In the genomic region with DNA sequence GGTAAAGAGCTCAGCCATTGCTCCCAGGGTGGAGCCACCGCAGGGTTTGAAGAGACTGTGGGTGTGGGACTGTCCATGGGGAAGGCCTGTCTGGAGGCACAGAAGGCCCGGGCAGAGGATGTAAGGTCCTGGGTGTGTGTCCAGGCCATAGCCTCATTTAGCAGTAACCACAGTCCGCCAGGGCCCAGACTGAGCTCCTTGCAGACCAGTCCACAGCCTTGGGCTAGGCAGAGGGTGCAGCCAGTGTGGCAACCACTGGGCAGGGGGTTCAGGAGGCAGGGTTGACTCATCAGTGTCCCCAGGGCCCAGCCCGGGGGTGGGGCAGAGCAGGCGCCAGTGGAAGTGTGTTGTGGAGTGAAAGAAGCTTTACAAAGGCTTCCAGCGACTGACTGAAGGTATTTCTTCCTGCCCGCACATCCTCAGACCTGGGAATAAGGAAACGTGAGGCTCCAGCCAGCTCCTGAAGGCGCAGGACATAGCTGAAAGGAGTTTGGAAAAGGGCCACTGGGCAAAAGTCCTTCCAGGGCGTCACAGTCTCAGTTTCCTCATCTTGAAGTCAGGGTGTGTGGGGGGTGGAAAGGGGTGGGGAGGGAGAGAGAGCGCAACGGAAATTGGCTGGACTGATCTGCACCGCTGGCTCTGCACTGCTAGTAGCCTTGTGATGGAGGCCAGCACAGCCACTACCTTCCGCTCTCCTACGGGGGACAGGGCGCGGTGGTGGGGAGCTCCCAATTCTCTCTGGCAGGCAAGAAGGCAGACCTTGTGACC, we compare ENCODE assay signal across 7 cellular contexts. TPM values are rescaled to one million over a fixed set of nuclear protein-coding genes. Genes with fewer than 3 reads are reported as not detected.
DNase-seq lines count a peak whose midpoint lies in the region; ATAC-seq and TF ChIP-seq lines count a peak whose summit lies in the region.

No MANE protein-coding gene starts in this region.

- peaks cover 6% of the 10 kb centered on the region for H3K27me3 Mint-ChIP-seq in activated B cell treated with CpG ODN at 0.5 μM for 24 hours
- peaks cover 46% of the 10 kb centered on the region for H3K27me3 Mint-ChIP-seq in neural progenitor cell (ENCODE audit: insufficient read depth, low read depth)

- no peak overlapping the region for H3K27ac ChIP-seq in neural progenitor cell

- intact Hi-C loops in activated B cell treated with CpG ODN at 0.5 μM for 24 hours (cut with micrococcal nuclease): loop anchor here (2.0 to 10.0 kb wide), 2 partner anchors 339 to 439 kb away; no protein-coding TSS in a partner anchor

- peak overlapping the region; percentile 88 for H2AFZ ChIP-seq in neural progenitor cell (replicated peaks)

- H3F3A ChIP-seq in neural progenitor cell (ENCODE audit: low read depth): peaks cover 24% of the 10 kb centered on the region

- peak overlapping the region; percentile 95 for H3K27ac Mint-ChIP-seq in activated B cell treated with CpG ODN at 0.5 μM for 24 hours
- peak overlapping the region; percentile 39 for H3K27ac Mint-ChIP-seq in neural progenitor cell

- H3K9me3 Mint-ChIP-seq in activated B cell treated with CpG ODN at 0.5 μM for 24 hours (no peaks in the 10 kb centered on the region), neural progenitor cell (peaks cover 10% of the 10 kb centered on the region)

- H3K4me3 Mint-ChIP-seq in activated B cell treated with CpG ODN at 0.5 μM for 24 hours (peak overlapping the region; percentile 95), neural progenitor cell (peak overlapping the region; percentile 99)

- CTCF ChIA-PET in activated B cell treated with CpG ODN at 0.5 μM for 24 hours (lab: Charles Lee): interaction anchor here (1.2 to 4.7 kb wide), 2 partner anchors 26 to 342 kb away, joined by 3 to 49 read pairs; no protein-coding TSS in a partner anchor

- no peaks in the 10 kb centered on the region for H3K79me2 ChIP-seq in neural progenitor cell (ENCODE audit: low read depth)

- TF ChIP-seq CTCF in activated B cell treated with CpG ODN at 0.5 μM for 24 hours (IDR thresholded peaks at IDR 0.05): no peak
- no peak for TF ChIP-seq CTCF in neural progenitor cell (IDR thresholded peaks at IDR 0.05)

- H3K36me3 ChIP-seq in neural progenitor cell: no peaks in the 10 kb centered on the region

- peaks cover 11% of the 10 kb centered on the region for H3K27me3 ChIP-seq in neural progenitor cell

- ATAC-seq in GM18502 (IDR thresholded peaks at IDR 0.05; ENCODE audit: poor library complexity, unreplicated experiment) (peak; percentile 34), activated B cell treated with CpG ODN at 0.5 μM for 24 hours (ENCODE audit: low read depth) (peak; percentile 26)

- peak; percentile 76 for DNase-seq in HT-29 (ENCODE audit: low spot score)
- DNase-seq in activated B cell treated with CpG ODN at 0.5 μM for 24 hours: peak; percentile 52
- peak; percentile 39 for DNase-seq in fibroblast of the conjunctiva (ENCODE audit: low read depth)
- peak; percentile 68 for DNase-seq in neural progenitor cell (ENCODE audit: low spot score)
- DNase-seq in NK-92 treated with Interleukin-12 subunit alpha and Interleukin-12 subunit beta, amount 100 ng/mL, for 24 hours (lab: John Stamatoyannopoulos, UW): no peak
- DNase-seq in activated gamma-delta T cell treated with Interleukin-2 at 50 U/mL for 16 hours: no peak

- H3K4me1 ChIP-seq in neural progenitor cell: no peaks in the 10 kb centered on the region

- no peaks in the 10 kb centered on the region for H3K9me3 ChIP-seq in neural progenitor cell (ENCODE audit: low read depth)

- peaks cover 14% of the 10 kb centered on the region for H3K36me3 Mint-ChIP-seq in activated B cell treated with CpG ODN at 0.5 μM for 24 hours (ENCODE audit: low read depth)
- H3K36me3 Mint-ChIP-seq in neural progenitor cell: peaks cover 6% of the 10 kb centered on the region

- peak overlapping the region; percentile 97 for H3K4me2 ChIP-seq in neural progenitor cell

- peak overlapping the region; percentile 89 for H3K4me3 ChIP-seq in neural progenitor cell

- no peak overlapping the region for H3K9ac ChIP-seq in neural progenitor cell

- no peaks in the 10 kb centered on the region for H4K20me1 ChIP-seq in neural progenitor cell (ENCODE audit: low read depth)

- POLR2A ChIA-PET in activated B cell treated with CpG ODN at 0.5 μM for 24 hours (lab: Charles Lee): interaction anchor here (0.6 to 1.9 kb wide), 5 partner anchors 10 to 1282 kb away, joined by 5 to 7 read pairs (median 6); no protein-coding TSS in a partner anchor

- H3K4me1 Mint-ChIP-seq in activated B cell treated with CpG ODN at 0.5 μM for 24 hours: peaks cover 32% of the 10 kb centered on the region
- peaks cover 41% of the 10 kb centered on the region for H3K4me1 Mint-ChIP-seq in neural progenitor cell

RNA-seq across cellular contexts. Expression of a gene that starts 27.8 kb away (rescaled TPM):
- 67.7 and 78.8 TPM in 2 replicates for total RNA-seq in HT-29 (2014; rRNA removed; shearing (Covaris generic))
- total RNA-seq in activated B cell treated with CpG ODN at 0.5 μM for 24 hours: 0.16 and 0.37 TPM in 2 replicates
- 0.26 and 0.59 TPM in 2 replicates for total RNA-seq in neural progenitor cell (ENCODE audit: low replicate concordance)

Comparison
In these comparisons a context has a peak if more than half of its experiments do, and no peak if none do; other contexts are left out.
1. DNase-seq: peak in HT-29 (single experiment), activated B cell treated with CpG ODN at 0.5 μM for 24 hours (single experiment), fibroblast of the conjunctiva (single experiment) and neural progenitor cell (single experiment); none in NK-92 treated with Interleukin-12 subunit alpha and Interleukin-12 subunit beta, amount 100 ng/mL, for 24 hours (single experiment) and activated gamma-delta T cell treated with Interleukin-2 at 50 U/mL for 16 hours (single experiment).
2. RNA of a gene that starts 27.8 kb away (total RNA-seq): 67.7 to 78.8 TPM in HT-29; 0.26 to 0.59 TPM in neural progenitor cell and 0.16 to 0.37 TPM in activated B cell treated with CpG ODN at 0.5 μM for 24 hours; every median in the first group is over 10 times any median in the second.